Comparison of ENCODE assay signal across 15 cellular contexts in genomic region chr22:38173156-38173906, GRCh38. TPM values are rescaled to one million over a fixed set of nuclear protein-coding genes. Genes with fewer than 3 reads are reported as not detected.
DNase-seq lines count a peak whose midpoint lies in the region; ATAC-seq, FAIRE-seq and TF ChIP-seq lines count a peak whose summit lies in the region.
"Had no signal": no experiment of that assay in that cellular context is flagged by ENCODE, and none has a peak within 500 bp of the region (broad histone marks: within the 10 kb centered on the region; RNA-seq: fewer than 3 reads in every experiment).

No MANE protein-coding gene starts in this region.

- dilution Hi-C loops in endothelial cell of umbilical vein (cut with MboI; ENCODE audit: extremely low pct_ligation_motif_present, low sequenced_read_pairs) = no loop called here

- H3K9ac ChIP-seq in endothelial cell of umbilical vein (replicated peaks; ENCODE audit: extremely low read depth, insufficient read depth, low read length) (peak overlapping the region; percentile 91), skeletal muscle satellite cell (ENCODE audit: low read depth, low read length) (peak overlapping the region; percentile 43)

- no peak overlapping the region for H2AFZ ChIP-seq in endothelial cell of umbilical vein (ENCODE audit: low read depth, low read length)

- H3K4me2 ChIP-seq in endothelial cell of umbilical vein (ENCODE audit: insufficient read depth, low read length) (no peak overlapping the region), skeletal muscle satellite cell (ENCODE audit: low read length) (peak overlapping the region; percentile 39)

- H3K36me3 ChIP-seq in endothelial cell of umbilical vein (ENCODE audit: control insufficient read depth in 2 of 2, extremely low read depth in 1 of 2, insufficient read depth in 2 of 2, low read length in 2 of 2) (no peaks in the 10 kb centered on the region), skeletal muscle satellite cell (ENCODE audit: insufficient read depth, low read length) (no peaks in the 10 kb centered on the region)
- H3K36me3 ChIP-seq: upper lobe of right lung had no signal

- ATAC-seq in WTC11 = no peak

- DNase-seq in activated CD4-positive, alpha-beta T cell treated with anti-CD3 and anti-CD28 coated beads, Interleukin-2, amount 10 ng/mL, durations not matched to agents 7 days and 5 days = no peak
- no peak for DNase-seq in activated CD4-positive, alpha-beta T cell treated with anti-CD3 and anti-CD28 coated beads for 4 hours
- no peak for DNase-seq in WTC11 (ENCODE audit: low spot score)
- no peak for DNase-seq in endothelial cell of umbilical vein (ENCODE audit: low read depth, low spot score)
- DNase-seq in SHP77 (lab: John Stamatoyannopoulos, UW) = no peak
- no peak for DNase-seq in NCI-H1417 (lab: John Stamatoyannopoulos, UW)
- no peak for DNase-seq in NK-92 treated with Interleukin-12 subunit alpha and Interleukin-12 subunit beta, amount 100 ng/mL, for 24 hours (lab: John Stamatoyannopoulos, UW)
- DNase-seq: DMS 273 treated with DMSO at 0.1 percent for 48 hours, NCI-H510A treated with DMSO at 0.1 percent for 48 hours had no signal

- no peaks in the 10 kb centered on the region for H3K9me3 Mint-ChIP-seq in activated CD4-positive, alpha-beta T cell treated with anti-CD3 and anti-CD28 coated beads, Interleukin-2, amount 10 ng/mL, durations not matched to agents 7 days and 5 days
- no peaks in the 10 kb centered on the region for H3K9me3 Mint-ChIP-seq in WTC11
- H3K9me3 Mint-ChIP-seq: activated T-cell treated with anti-CD3 and anti-CD28 coated beads, Interleukin-2, amount 50 U/mL, for 4 hours had no signal

- no peaks in the 10 kb centered on the region for H3K9me1 ChIP-seq in endothelial cell of umbilical vein (replicated peaks; ENCODE audit: control insufficient read depth, extremely low read depth, insufficient read depth, low read length)

- no peaks in the 10 kb centered on the region for H4K20me1 ChIP-seq in endothelial cell of umbilical vein (replicated peaks; ENCODE audit: control insufficient read depth, extremely low read depth, insufficient read depth, low read length)

- H3K4me1 Mint-ChIP-seq in activated CD4-positive, alpha-beta T cell treated with anti-CD3 and anti-CD28 coated beads, Interleukin-2, amount 10 ng/mL, durations not matched to agents 7 days and 5 days = peaks cover 28% of the 10 kb centered on the region
- peaks cover 14% of the 10 kb centered on the region for H3K4me1 Mint-ChIP-seq in WTC11

- POLR2A ChIA-PET in activated CD4-positive, alpha-beta T cell treated with anti-CD3 and anti-CD28 coated beads, Interleukin-2, amount 10 ng/mL, durations not matched to agents 7 days and 5 days (lab: Charles Lee) = no interaction called here
- POLR2A ChIA-PET in WTC11 (lab: Charles Lee) (no interaction called here), endothelial cell of umbilical vein (lab: Charles Lee) (no interaction called here)

- peaks cover 4% of the 10 kb centered on the region for H3K36me3 Mint-ChIP-seq in activated CD4-positive, alpha-beta T cell treated with anti-CD3 and anti-CD28 coated beads, Interleukin-2, amount 10 ng/mL, durations not matched to agents 7 days and 5 days (ENCODE audit: low read depth)
- no peaks in the 10 kb centered on the region for H3K36me3 Mint-ChIP-seq in WTC11

- peak overlapping the region; percentile 99 for H3K27ac ChIP-seq in endothelial cell of umbilical vein (ENCODE audit: insufficient read depth, low read depth, low read length)

- CTCF ChIA-PET in activated CD4-positive, alpha-beta T cell treated with anti-CD3 and anti-CD28 coated beads, Interleukin-2, amount 10 ng/mL, durations not matched to agents 7 days and 5 days (lab: Charles Lee) = interaction anchor here (1.0 to 1.1 kb wide), 2 partner anchors 17 to 20 kb away, joined by 3 to 5 read pairs; no protein-coding TSS in a partner anchor
- CTCF ChIA-PET in WTC11 (lab: Charles Lee) (interaction anchor here (1.6 to 5.3 kb wide), 2 partner anchors 59 to 76 kb away, joined by 6 to 23 read pairs; no protein-coding TSS in a partner anchor), endothelial cell of umbilical vein (lab: Charles Lee) (interaction anchor here (1.2 to 2.3 kb wide), 5 partner anchors 28 to 75 kb away, joined by 3 to 14 read pairs (median 4); partner anchors contain the start of gene MAFF)

- peak; percentile 1 for TF ChIP-seq POLR2A in endothelial cell of umbilical vein (IDR thresholded peaks at IDR 0.05; ENCODE audit: low read depth, low read length)

- H3K27me3 Mint-ChIP-seq in activated CD4-positive, alpha-beta T cell treated with anti-CD3 and anti-CD28 coated beads, Interleukin-2, amount 10 ng/mL, durations not matched to agents 7 days and 5 days = no peaks in the 10 kb centered on the region
- H3K27me3 Mint-ChIP-seq in WTC11 (ENCODE audit: low read depth) = no peaks in the 10 kb centered on the region

- H3K27me3 ChIP-seq in endothelial cell of umbilical vein (ENCODE audit: control insufficient read depth in 2 of 2, insufficient read depth in 2 of 2, low read length in 2 of 2) = no peaks in the 10 kb centered on the region
- H3K27me3 ChIP-seq in skeletal muscle satellite cell (ENCODE audit: control insufficient read depth, insufficient read depth, low read length) = no peaks in the 10 kb centered on the region
- H3K27me3 ChIP-seq: upper lobe of right lung had no signal

- no peaks in the 10 kb centered on the region for H3K79me2 ChIP-seq in endothelial cell of umbilical vein (ENCODE audit: control insufficient read depth, insufficient read depth, low read length)

- peaks cover 49% of the 10 kb centered on the region for H3K4me1 ChIP-seq in endothelial cell of umbilical vein (ENCODE audit: control insufficient read depth, extremely low read depth, insufficient read depth, low read length)
- peaks cover 48% of the 10 kb centered on the region for H3K4me1 ChIP-seq in skeletal muscle satellite cell (ENCODE audit: control insufficient read depth, insufficient read depth, low read length)

- H3K4me3 Mint-ChIP-seq in activated CD4-positive, alpha-beta T cell treated with anti-CD3 and anti-CD28 coated beads, Interleukin-2, amount 10 ng/mL, durations not matched to agents 7 days and 5 days = no peak overlapping the region
- H3K4me3 Mint-ChIP-seq in WTC11 = no peak overlapping the region
- H3K4me3 Mint-ChIP-seq: activated T-cell treated with anti-CD3 and anti-CD28 coated beads, Interleukin-2, amount 50 U/mL, for 4 hours had no signal

- peak overlapping the region; percentile 50 for H3K27ac Mint-ChIP-seq in activated CD4-positive, alpha-beta T cell treated with anti-CD3 and anti-CD28 coated beads, Interleukin-2, amount 10 ng/mL, durations not matched to agents 7 days and 5 days
- peak overlapping the region; percentile 82; the same call in 1 of the 2 replicates for H3K27ac Mint-ChIP-seq in WTC11

- TSS peak; percentile 2 for BruUV-seq in endothelial cell of umbilical vein (replicated peaks; lab: Mats Ljungman, UMichigan)

- H3K4me3 ChIP-seq in endothelial cell of umbilical vein (replicated peaks in 1 of 3; ENCODE audit: insufficient read depth in 1 of 3, low read depth in 1 of 3, low read length in 3 of 3) = no peak overlapping the region
- H3K4me3 ChIP-seq in skeletal muscle satellite cell (ENCODE audit: low read length) = peak overlapping the region; percentile 10
- H3K4me3 ChIP-seq: mucosa of descending colon, upper lobe of right lung had no signal

- TF ChIP-seq CTCF in WTC11 (IDR thresholded peaks at IDR 0.05) = no peak
- TF ChIP-seq CTCF in endothelial cell of umbilical vein (IDR thresholded peaks at IDR 0.05; ENCODE audit: extremely low read depth in 1 of 2, insufficient read depth in 1 of 2, low read depth in 1 of 2, low read length in 2 of 2) = no peak

- intact Hi-C loops in endothelial cell of umbilical vein (cut with micrococcal nuclease) = loop anchor here (2.0 kb wide), 1 partner anchor 55 kb away; no protein-coding TSS in a partner anchor

- H3K9me3 ChIP-seq in endothelial cell of umbilical vein (replicated peaks; ENCODE audit: control insufficient read depth, insufficient read depth, low read length) (no peaks in the 10 kb centered on the region), skeletal muscle satellite cell (replicated peaks; ENCODE audit: low read length) (no peaks in the 10 kb centered on the region)
- H3K9me3 ChIP-seq: mucosa of descending colon, upper lobe of right lung had no signal

- FAIRE-seq in endothelial cell of umbilical vein (lab: Jason Lieb, UNC) = no peak
- FAIRE-seq: HTR-8/SVneo, TTC549 had no signal

TF ChIP-seq in endothelial cell of umbilical vein, 7 proteins besides CTCF, POLR2A, EP300 and RAD21 (continues in another document):
- TF ChIP-seq EZH2 (IDR thresholded peaks at IDR 0.05; ENCODE audit: borderline replicate concordance, low read depth, low read length, severe bottlenecking) = no peak

RNA-seq across cellular contexts. Expression of gene PLA2G6, which starts 8.3 kb away (rescaled TPM):
- total RNA-seq in activated CD4-positive, alpha-beta T cell treated with anti-CD3 and anti-CD28 coated beads, Interleukin-2, amount 10 ng/mL, durations not matched to agents 7 days and 5 days = 10 to 100 TPM; 65.0 to 72.0 TPM
- 29.9 to 44.1 TPM (median 37.6 TPM) in 3 replicates for total RNA-seq in WTC11 (2021)
- 10.3 and 11.1 TPM in 2 replicates for total RNA-seq in endothelial cell of umbilical vein
- polyA plus RNA-seq in endothelial cell of umbilical vein = 6.6 and 9.9 TPM in 2 replicates
- polyA plus RNA-seq in endothelial cell of umbilical vein (2011; cell fraction: cytosol; rRNA removed) = 1.8 and 3.7 TPM in 2 replicates
- 62.1 and 69.2 TPM in 2 replicates for polyA plus RNA-seq in endothelial cell of umbilical vein (2011; cell fraction: nucleus; rRNA removed)
- 2.9 and 4.7 TPM in 2 replicates for polyA plus RNA-seq in endothelial cell of umbilical vein (2012)
- 16.0 and 17.4 TPM in 2 replicates for polyA minus RNA-seq in endothelial cell of umbilical vein
- polyA minus RNA-seq in endothelial cell of umbilical vein (2011; cell fraction: cytosol; rRNA and poly(A)+ RNA removed) = 7.0 TPM
- 19.5 and 21.1 TPM in 2 replicates for polyA minus RNA-seq in endothelial cell of umbilical vein (2011; cell fraction: nucleus; rRNA and poly(A)+ RNA removed)
- total RNA-seq in skeletal muscle satellite cell (2012; rRNA removed) = 4.8 and 8.6 TPM in 2 replicates

RNA-seq across cellular contexts. Expression of gene MAFF, which starts 28.5 kb away (rescaled TPM):
- total RNA-seq in activated CD4-positive, alpha-beta T cell treated with anti-CD3 and anti-CD28 coated beads, Interleukin-2, amount 10 ng/mL, durations not matched to agents 7 days and 5 days = 1 to 10 TPM; 4.7 to 5.0 TPM
- total RNA-seq in WTC11 (2021) (4.6 to 6.1 TPM (median 5.7 TPM) in 3 replicates), endothelial cell of umbilical vein (59.5 and 61.2 TPM in 2 replicates)
- 29.0 and 30.5 TPM in 2 replicates for polyA plus RNA-seq in endothelial cell of umbilical vein
- 30.6 and 35.8 TPM in 2 replicates for polyA plus RNA-seq in endothelial cell of umbilical vein (2011; cell fraction: cytosol; rRNA removed)
- 23.2 and 24.2 TPM in 2 replicates for polyA plus RNA-seq in endothelial cell of umbilical vein (2011; cell fraction: nucleus; rRNA removed)
- 43.3 and 46.8 TPM in 2 replicates for polyA plus RNA-seq in endothelial cell of umbilical vein (2012)
- polyA minus RNA-seq in endothelial cell of umbilical vein = 16.2 and 18.6 TPM in 2 replicates
- polyA minus RNA-seq in endothelial cell of umbilical vein (2011; cell fraction: cytosol; rRNA and poly(A)+ RNA removed) = 6.8 TPM
- polyA minus RNA-seq in endothelial cell of umbilical vein (2011; cell fraction: nucleus; rRNA and poly(A)+ RNA removed) = 10.8 and 23.0 TPM in 2 replicates
- total RNA-seq in skeletal muscle satellite cell (2012; rRNA removed) = 29.7 and 36.9 TPM in 2 replicates
